Comparison of ENCODE assay signal across 14 cellular contexts in genomic region chr5:95895223-95895622, GRCh38.
"Had no signal": no experiment of that assay in that cellular context is flagged by ENCODE, and none has a peak within 500 bp of the region (broad histone marks: within the 10 kb centered on the region; RNA-seq: fewer than 3 reads in every experiment).

No MANE protein-coding gene starts in this region.

- H3K4me1 Mint-ChIP-seq: activated naive CD8-positive, alpha-beta T cell treated with anti-CD3 and anti-CD28 coated beads, Interleukin-2, amount 10 ng/mL, durations not matched to agents 7 days and 5 days; stimulated activated memory B cell treated with anti-CD40 and anti-IgM and Interleukin-4, amounts not matched to agents 10 μg/mL and 1 μg/mL and 100 μg/mL, for 72 hours had no signal

- DNase-seq: activated CD4-positive, alpha-beta memory T cell treated with anti-CD3 and anti-CD28 coated beads, Interleukin-2, amount 10 ng/mL, durations not matched to agents 7 days and 5 days; activated CD4-positive, alpha-beta T cell treated with anti-CD3 and anti-CD28 coated beads for 1 hour; activated gamma-delta T cell treated with Interleukin-2 at 50 U/mL for 16 hours; activated naive CD8-positive, alpha-beta T cell treated with anti-CD3 and anti-CD28 coated beads, Interleukin-2, amount 10 ng/mL, durations not matched to agents 7 days and 5 days; activated T-cell treated with anti-CD3 and anti-CD28 coated beads, Interleukin-2, amount 50 U/mL, for 48 hours; aorta; heart right ventricle; T-helper 9 cell had no signal

- H3K27me3 ChIP-seq: breast epithelium, heart right ventricle, right atrium auricular region had no signal

- H3K27ac Mint-ChIP-seq: activated CD4-positive, alpha-beta memory T cell treated with anti-CD3 and anti-CD28 coated beads, Interleukin-2, amount 10 ng/mL, durations not matched to agents 7 days and 5 days; activated naive CD8-positive, alpha-beta T cell treated with anti-CD3 and anti-CD28 coated beads, Interleukin-2, amount 10 ng/mL, durations not matched to agents 7 days and 5 days; stimulated activated memory B cell treated with anti-CD40 and anti-IgM and Interleukin-4, amounts not matched to agents 10 μg/mL and 1 μg/mL and 100 μg/mL, for 72 hours; type B pancreatic cell had no signal

- H3K4me3 Mint-ChIP-seq: activated CD4-positive, alpha-beta memory T cell treated with anti-CD3 and anti-CD28 coated beads, Interleukin-2, amount 10 ng/mL, durations not matched to agents 7 days and 5 days; activated naive CD8-positive, alpha-beta T cell treated with anti-CD3 and anti-CD28 coated beads, Interleukin-2, amount 10 ng/mL, durations not matched to agents 7 days and 5 days; stimulated activated memory B cell treated with anti-CD40 and anti-IgM and Interleukin-4, amounts not matched to agents 10 μg/mL and 1 μg/mL and 100 μg/mL, for 72 hours; type B pancreatic cell had no signal

- H3K9me3 ChIP-seq: breast epithelium, heart right ventricle, right atrium auricular region had no signal

- H3K36me3 ChIP-seq: breast epithelium had no signal

- H3K27ac ChIP-seq: breast epithelium, right atrium auricular region had no signal

- H3K4me1 ChIP-seq: breast epithelium had no signal

- H3K27me3 Mint-ChIP-seq: activated CD4-positive, alpha-beta memory T cell treated with anti-CD3 and anti-CD28 coated beads, Interleukin-2, amount 10 ng/mL, durations not matched to agents 7 days and 5 days; activated naive CD8-positive, alpha-beta T cell treated with anti-CD3 and anti-CD28 coated beads, Interleukin-2, amount 10 ng/mL, durations not matched to agents 7 days and 5 days; stimulated activated memory B cell treated with anti-CD40 and anti-IgM and Interleukin-4, amounts not matched to agents 10 μg/mL and 1 μg/mL and 100 μg/mL, for 72 hours; type B pancreatic cell had no signal

- FAIRE-seq: keratinocyte had no signal

- H3K9me3 Mint-ChIP-seq: activated CD4-positive, alpha-beta memory T cell treated with anti-CD3 and anti-CD28 coated beads, Interleukin-2, amount 10 ng/mL, durations not matched to agents 7 days and 5 days; activated naive CD8-positive, alpha-beta T cell treated with anti-CD3 and anti-CD28 coated beads, Interleukin-2, amount 10 ng/mL, durations not matched to agents 7 days and 5 days; stimulated activated memory B cell treated with anti-CD40 and anti-IgM and Interleukin-4, amounts not matched to agents 10 μg/mL and 1 μg/mL and 100 μg/mL, for 72 hours; type B pancreatic cell had no signal

- H3K4me3 ChIP-seq: breast epithelium, heart right ventricle, right atrium auricular region, smooth muscle cell had no signal
